ENCODE assay signal across 9 cellular contexts in genomic region chr2:69012310-69013122, GRCh38. TPM values are rescaled to one million over a fixed set of nuclear protein-coding genes. Genes with fewer than 3 reads are reported as not detected.
DNase-seq lines count a peak whose midpoint lies in the region; ATAC-seq and TF ChIP-seq lines count a peak whose summit lies in the region.
"Had no signal": no experiment of that assay in that cellular context is flagged by ENCODE, and none has a peak within 500 bp of the region (broad histone marks: within the 10 kb centered on the region; RNA-seq: fewer than 3 reads in every experiment).

No MANE protein-coding gene starts in this region.

- H3K27me3 Mint-ChIP-seq in glutamatergic neuron (ENCODE audit: unreplicated experiment), result peaks cover 2% of the 10 kb centered on the region

- TF ChIP-seq CTCF in Panc1 (IDR thresholded peaks at IDR 0.05), result peak; percentile 88
- peak; percentile 82 for TF ChIP-seq CTCF in glutamatergic neuron (IDR thresholded peaks at IDR 0.05; ENCODE audit: partially characterized antibody, unreplicated experiment)
- peak; percentile 72 to 89 (median 85) for TF ChIP-seq CTCF in uterus (IDR thresholded peaks at IDR 0.05)

- H3K4me3 Mint-ChIP-seq in glutamatergic neuron (ENCODE audit: unreplicated experiment), result peak overlapping the region; percentile 87

- H3K27me3 ChIP-seq in Panc1 (ENCODE audit: control insufficient read depth, insufficient read depth, low read length), result no peaks in the 10 kb centered on the region
- H3K27me3 ChIP-seq in uterus, result no peaks in the 10 kb centered on the region

- H3K4me1 ChIP-seq in Panc1 (ENCODE audit: control insufficient read depth, insufficient read depth, low read length) (peaks cover 25% of the 10 kb centered on the region), uterus (peaks cover 0 to 11% of the 10 kb centered on the region in 2 donors)

- POLR2A ChIA-PET in Panc1 (lab: Charles Lee), result no interaction called here

- peaks cover 4% of the 10 kb centered on the region for H3K4me1 Mint-ChIP-seq in glutamatergic neuron (ENCODE audit: low read depth, unreplicated experiment)

- TF ChIP-seq POLR2A in uterus (IDR thresholded peaks at IDR 0.05), result no peak

- CTCF ChIA-PET in Panc1 (lab: Charles Lee), result interaction anchor here (0.7 kb wide), 1 partner anchor 248 kb away, joined by 3 read pairs; no protein-coding TSS in a partner anchor

- H3K4me3 ChIP-seq in Panc1 (ENCODE audit: low read depth in 2 of 2, low read length in 2 of 2), result peak overlapping the region; percentile 85 to 98
- H3K4me3 ChIP-seq in uterus, result peak overlapping the region; percentile 67 to 69

- no peaks in the 10 kb centered on the region for H3K36me3 Mint-ChIP-seq in glutamatergic neuron (ENCODE audit: unreplicated experiment)

- peaks cover 11% of the 10 kb centered on the region for H3K9me3 Mint-ChIP-seq in glutamatergic neuron (ENCODE audit: unreplicated experiment)

- H3K36me3 ChIP-seq in Panc1 (ENCODE audit: control insufficient read depth, insufficient read depth, low read length) (no peaks in the 10 kb centered on the region; the same call in none of the 2 replicates), uterus (no peaks in the 10 kb centered on the region)

- no TSS peak for BruUV-seq in Panc1 (replicated peaks; lab: Mats Ljungman, UMichigan)

- intact Hi-C loops in Panc1 (cut with micrococcal nuclease; ENCODE audit: unreplicated experiment), result loop anchor here (2.0 to 10.0 kb wide), 2 partner anchors 68 to 294 kb away; no protein-coding TSS in a partner anchor
- intact Hi-C loops in uterus (cut with DNase I; ENCODE audit: low total_unique reads), result loop anchor here (5.0 kb wide), 1 partner anchor 295 kb away; no protein-coding TSS in a partner anchor

- ATAC-seq in HG02798 (IDR thresholded peaks at IDR 0.05; ENCODE audit: poor library complexity, unreplicated experiment) (peak; percentile 55), Panc1 (peak; percentile 64), HG03159 (IDR thresholded peaks at IDR 0.05; ENCODE audit: unreplicated experiment) (no peak)

- in situ Hi-C loops in Panc1 (cut with HindIII; ENCODE audit: low pct_unique_long_range_greater_than_20kb, low sequenced_read_pairs), result no loop called here

- H3K27ac Mint-ChIP-seq in glutamatergic neuron (ENCODE audit: unreplicated experiment), result peak overlapping the region; percentile 91

- H3K27ac ChIP-seq in Panc1 (ENCODE audit: low read length), result peak overlapping the region; percentile 96
- peak overlapping the region; percentile 88 to 89 for H3K27ac ChIP-seq in uterus

- peak; percentile 80 for DNase-seq in D341Med (ENCODE audit: low spot score)
- DNase-seq in Panc1 (ENCODE audit: low read depth, low spot score), result no peak
- peak; percentile 40 for DNase-seq in activated gamma-delta T cell treated with Interleukin-2 at 50 U/mL for 16 hours
- peak; percentile 76 for DNase-seq in glutamatergic neuron
- DNase-seq in nucleus accumbens (lab: John Stamatoyannopoulos, UW), result peak in 47 of 56 donors; percentile 3 to 85 (median 51)
- DNase-seq in uterus, result peak; percentile 79 to 85

- H3K9me3 ChIP-seq in Panc1 (ENCODE audit: control insufficient read depth, insufficient read depth, low read depth, low read length), result no peaks in the 10 kb centered on the region
- no peaks in the 10 kb centered on the region for H3K9me3 ChIP-seq in uterus

RNA-seq across cellular contexts. Expression of gene ANTXR1, which starts 0.5 kb away (rescaled TPM):
- total RNA-seq in Panc1 (2021; ENCODE audit: unreplicated experiment), result 132 TPM
- 82.7 TPM for polyA plus RNA-seq in Panc1 (2012; ENCODE audit: insufficient read length)
- 26.7 TPM for total RNA-seq in glutamatergic neuron (ENCODE audit: unreplicated experiment)
- 100 to 1,000 TPM in 3 of 4 donors, 10 to 100 TPM in 1; 63.0 to 134 (median 113) TPM for total RNA-seq in uterus

RNA-seq across cellular contexts. Expression of gene GKN1, which starts 38.1 kb away (rescaled TPM):
- total RNA-seq in Panc1 (2021; ENCODE audit: unreplicated experiment) (not detected), glutamatergic neuron (ENCODE audit: unreplicated experiment) (not detected), uterus (not detected)
- not detected for polyA plus RNA-seq in Panc1 (2012; ENCODE audit: insufficient read length)
- total RNA-seq: activated CD8-positive, alpha-beta memory T cell treated with anti-CD3 and anti-CD28 coated beads for 36 hours had no signal

RNA-seq across cellular contexts. Expression of gene GKN2, which starts 59.8 kb away (rescaled TPM):
- total RNA-seq in Panc1 (2021; ENCODE audit: unreplicated experiment) (not detected), glutamatergic neuron (ENCODE audit: unreplicated experiment) (not detected), uterus (not detected)
- polyA plus RNA-seq in Panc1 (2012; ENCODE audit: insufficient read length), result not detected
- total RNA-seq: activated CD8-positive, alpha-beta memory T cell treated with anti-CD3 and anti-CD28 coated beads for 36 hours had no signal
